1 cellular context compared by ENCODE assay signal in the genomic region with DNA sequence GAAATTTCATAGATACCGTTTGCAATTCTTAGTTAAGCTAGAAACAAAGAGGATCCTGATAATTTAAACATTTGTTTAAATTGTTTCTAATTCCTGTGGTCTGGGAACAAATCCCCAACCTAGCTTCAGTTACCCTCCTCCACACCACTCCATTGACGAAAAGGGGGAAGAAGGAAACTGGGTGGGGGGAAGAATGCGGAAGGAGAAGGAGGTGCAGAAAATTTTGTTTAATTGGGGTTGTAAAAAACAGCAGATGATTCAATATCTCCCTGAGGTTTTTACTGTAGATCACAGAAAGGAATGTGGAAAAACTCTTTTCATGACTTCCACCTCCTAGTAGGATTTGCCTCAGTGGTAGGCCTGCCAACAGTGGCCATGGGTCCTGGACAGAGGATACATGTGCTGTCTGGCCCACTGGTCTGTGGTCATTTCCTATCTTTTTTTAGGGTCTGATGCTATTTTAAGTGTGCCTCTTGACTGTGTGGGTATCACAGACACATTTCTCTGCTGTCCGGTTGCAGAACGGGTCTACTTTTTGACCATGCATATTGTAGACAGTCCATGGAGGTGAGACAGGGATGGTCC.
TF ChIP-seq lines count a peak whose summit lies in the region.

No MANE protein-coding gene starts in this region.

TF ChIP-seq in IMR-90, 13 proteins besides CTCF, POLR2A, EP300 and RAD21 (continued from another document):
- no peak for TF ChIP-seq RCOR1 (IDR thresholded peaks at IDR 0.05; ENCODE audit: insufficient replicate concordance, low read length)
